Comparison of ENCODE assay signal across 18 cellular contexts in the genomic region with DNA sequence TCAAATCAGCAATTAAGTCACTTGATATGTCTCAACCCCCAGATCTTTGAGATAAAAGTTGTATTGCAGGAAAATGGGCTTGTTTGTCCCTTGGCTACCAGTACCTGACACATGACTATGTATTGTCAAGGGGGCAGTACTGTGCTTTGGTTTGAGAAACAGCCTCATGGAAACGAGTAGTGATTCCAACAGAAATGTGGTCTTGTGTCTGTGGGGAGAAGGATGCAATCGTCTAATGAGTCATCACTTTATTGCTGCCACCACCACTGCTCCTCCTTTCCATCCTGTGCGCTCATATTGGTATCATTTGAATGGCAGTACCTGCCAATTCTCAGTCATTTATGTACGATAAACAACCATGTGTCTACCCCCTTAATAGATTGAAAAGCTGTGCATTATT.
DNase-seq lines count a peak whose midpoint lies in the region; ATAC-seq, FAIRE-seq and TF ChIP-seq lines count a peak whose summit lies in the region.
"Had no signal": no experiment of that assay in that cellular context is flagged by ENCODE, and none has a peak within 500 bp of the region (broad histone marks: within the 10 kb centered on the region; RNA-seq: fewer than 3 reads in every experiment).

No MANE protein-coding gene starts in this region.

- no peaks in the 10 kb centered on the region for H3K9me3 ChIP-seq in K562 (replicated peaks; ENCODE audit: control insufficient read depth, insufficient read depth, low read depth, low read length)
- no peaks in the 10 kb centered on the region for H3K9me3 ChIP-seq in mesenchymal stem cell (ENCODE audit: control insufficient read depth, low read length)
- H3K9me3 ChIP-seq: BLaER1, body of pancreas, prostate gland had no signal

- no peak overlapping the region for H2BK5ac ChIP-seq in mesenchymal stem cell (ENCODE audit: low read depth, low read length, poor library complexity, severe bottlenecking)

- peak; percentile 91 for FAIRE-seq in HTR-8/SVneo (lab: Jason Lieb, UNC)
- no peak for FAIRE-seq in K562 (lab: Jason Lieb, UNC)
- FAIRE-seq: GM12892 had no signal

- no peaks in the 10 kb centered on the region for H3K9me3 Mint-ChIP-seq in natural killer cell treated with Interleukin-12 subunit alpha and Interleukin-12 subunit beta and Interleukin-15 and Interleukin-18, amount 100 ng/mL, for 72 hours
- no peaks in the 10 kb centered on the region for H3K9me3 Mint-ChIP-seq in activated T-cell treated with anti-CD3 and anti-CD28 coated beads, Interleukin-2, amount 50 U/mL, for 72 hours
- H3K9me3 Mint-ChIP-seq: activated CD8-positive, alpha-beta T cell treated with anti-CD3 and anti-CD28 coated beads for 36 hours; type B pancreatic cell had no signal

- H3K27me3 ChIP-seq in BJ (ENCODE audit: control insufficient read depth, insufficient read depth, low read length) (peaks cover 18% of the 10 kb centered on the region), K562 (ENCODE audit: control insufficient read depth in 2 of 2, insufficient read depth in 2 of 2, low read length in 2 of 2) (no peaks in the 10 kb centered on the region), mesenchymal stem cell (ENCODE audit: control insufficient read depth in 1 of 2, insufficient read depth in 1 of 2, low read length in 2 of 2) (peaks cover 0 to 53% of the 10 kb centered on the region in 2 experiments)
- H3K27me3 ChIP-seq: BLaER1, body of pancreas had no signal

- no peak overlapping the region for H2AK5ac ChIP-seq in mesenchymal stem cell (ENCODE audit: low read length, severe bottlenecking)

- H3K4ac ChIP-seq in mesenchymal stem cell (ENCODE audit: low read depth in 1 of 2, low read length in 2 of 2) = no peak overlapping the region

- H3K36me3 Mint-ChIP-seq in natural killer cell treated with Interleukin-12 subunit alpha and Interleukin-12 subunit beta and Interleukin-15 and Interleukin-18, amount 100 ng/mL, for 72 hours = no peaks in the 10 kb centered on the region
- H3K36me3 Mint-ChIP-seq in activated T-cell treated with anti-CD3 and anti-CD28 coated beads, Interleukin-2, amount 50 U/mL, for 72 hours (ENCODE audit: insufficient read depth in 2 of 2) = no peaks in the 10 kb centered on the region
- H3K36me3 Mint-ChIP-seq: type B pancreatic cell had no signal

- no peak overlapping the region for H2BK120ac ChIP-seq in mesenchymal stem cell (ENCODE audit: low read depth, low read length)

- no peak overlapping the region for H3K14ac ChIP-seq in mesenchymal stem cell (ENCODE audit: low read length in 2 of 2)

- H3K18ac ChIP-seq in mesenchymal stem cell (ENCODE audit: low read depth in 1 of 2, low read length in 2 of 2) = no peak overlapping the region

- no peak overlapping the region for H3K27ac ChIP-seq in K562 (ENCODE audit: extremely low read depth, low read depth, low read length)
- no peak overlapping the region for H3K27ac ChIP-seq in mesenchymal stem cell (ENCODE audit: low read length, poor library complexity, severe bottlenecking)
- H3K27ac ChIP-seq: BLaER1, body of pancreas, prostate gland had no signal

- ATAC-seq in K562 = no peak
- ATAC-seq in natural killer cell treated with Interleukin-12 subunit alpha and Interleukin-12 subunit beta and Interleukin-15 and Interleukin-18, amount 100 ng/mL, for 72 hours = no peak
- ATAC-seq in activated T-cell treated with anti-CD3 and anti-CD28 coated beads, Interleukin-2, amount 50 U/mL, for 72 hours (replicated peaks in 1 of 2) = no peak
- ATAC-seq: activated CD8-positive, alpha-beta T cell treated with anti-CD3 and anti-CD28 coated beads for 36 hours; body of pancreas had no signal

- no peak overlapping the region for H2BK12ac ChIP-seq in mesenchymal stem cell (ENCODE audit: low read length in 2 of 2)

- H3K4me1 ChIP-seq in K562 (replicated peaks in 1 of 2; ENCODE audit: control insufficient read depth in 2 of 2, insufficient read depth in 2 of 2, low read length in 2 of 2) (peaks cover 0 to 5% of the 10 kb centered on the region in 2 experiments; a peak in 1 of 5 replicates), mesenchymal stem cell (ENCODE audit: control insufficient read depth, insufficient read depth, low read depth, low read length) (peaks cover 6% of the 10 kb centered on the region)
- H3K4me1 ChIP-seq: prostate gland had no signal

- H3K9me1 ChIP-seq in K562 (ENCODE audit: control insufficient read depth, insufficient read depth, low read length) = no peaks in the 10 kb centered on the region

- H4K91ac ChIP-seq in mesenchymal stem cell (ENCODE audit: low read length) = no peak overlapping the region

- no peak for TF ChIP-seq RAD21 in K562 (CRISPR knock-in tag; conservative IDR thresholded peaks at IDR 0.05 in 1 of 2, IDR thresholded peaks at IDR 0.05 in 1 of 2)

- H3K27me3 Mint-ChIP-seq in natural killer cell treated with Interleukin-12 subunit alpha and Interleukin-12 subunit beta and Interleukin-15 and Interleukin-18, amount 100 ng/mL, for 72 hours = peaks cover 3 to 5% of the 10 kb centered on the region in 2 donors
- H3K27me3 Mint-ChIP-seq in activated T-cell treated with anti-CD3 and anti-CD28 coated beads, Interleukin-2, amount 50 U/mL, for 72 hours (ENCODE audit: low read depth) = peaks cover 15% of the 10 kb centered on the region
- H3K27me3 Mint-ChIP-seq: type B pancreatic cell had no signal

- H3K23ac ChIP-seq in mesenchymal stem cell (ENCODE audit: low read length in 2 of 2) = no peak overlapping the region

- no peaks in the 10 kb centered on the region for H3K4me1 Mint-ChIP-seq in natural killer cell treated with Interleukin-12 subunit alpha and Interleukin-12 subunit beta and Interleukin-15 and Interleukin-18, amount 100 ng/mL, for 72 hours (ENCODE audit: low read depth in 2 of 2)
- no peaks in the 10 kb centered on the region for H3K4me1 Mint-ChIP-seq in activated T-cell treated with anti-CD3 and anti-CD28 coated beads, Interleukin-2, amount 50 U/mL, for 72 hours (ENCODE audit: low read depth)

- no peak overlapping the region for H2AFZ ChIP-seq in K562 (ENCODE audit: low read depth, low read length)
- no peak overlapping the region for H2AFZ ChIP-seq in mesenchymal stem cell (ENCODE audit: low read depth, low read length)

- 13% methylated on average over 3 of the region's 4 CpGs for WGBS in K562 (ENCODE audit: insufficient coverage, low coverage, missing lambda C conversion rate)
- WGBS in mesenchymal stem cell = 25% methylated on average over 4 of the region's 4 CpGs

- no TSS peak for BruUV-seq in K562 (replicated peaks; lab: Mats Ljungman, UMichigan)

- in situ Hi-C loops in K562 (cut with MboI) = no loop called here

- H2BK15ac ChIP-seq in mesenchymal stem cell (ENCODE audit: low read depth, poor library complexity, severe bottlenecking) = no peak overlapping the region

- DNase-seq in BJ (ENCODE audit: low read depth) = peak; percentile 20
- no peak for DNase-seq in HTR-8/SVneo (ENCODE audit: insufficient read length, low spot score)
- no peak for DNase-seq in K562 (ENCODE audit: extremely low read depth in 1 of 4, low spot score in 3 of 4)
- peak; percentile 88 for DNase-seq in mesenchymal stem cell
- no peak for DNase-seq in NK-92 treated with Interleukin-12 subunit alpha and Interleukin-12 subunit beta, amount 100 ng/mL, for 24 hours (lab: John Stamatoyannopoulos, UW)
- DNase-seq in natural killer cell treated with Interleukin-12 subunit alpha and Interleukin-12 subunit beta and Interleukin-15 and Interleukin-18, amount 100 ng/mL, for 72 hours (ENCODE audit: low spot score) = no peak
- DNase-seq in activated T-cell treated with anti-CD3 and anti-CD28 coated beads, Interleukin-2, amount 50 U/mL, for 72 hours = no peak
- DNase-seq in SIG-M5 (lab: John Stamatoyannopoulos, UW) = no peak
- DNase-seq: activated CD8-positive, alpha-beta T cell treated with anti-CD3 and anti-CD28 coated beads for 36 hours; body of pancreas; effector memory CD4-positive, alpha-beta T cell; NCI-H187; stimulated activated CD8-positive, alpha-beta memory T cell treated with anti-CD3 and anti-CD28 coated beads, Interleukin-4, amount 100 ng/mL, for 48 hours; T-helper 9 cell had no signal

- H3K4me3 Mint-ChIP-seq in natural killer cell treated with Interleukin-12 subunit alpha and Interleukin-12 subunit beta and Interleukin-15 and Interleukin-18, amount 100 ng/mL, for 72 hours = no peak overlapping the region
- H3K4me3 Mint-ChIP-seq in activated T-cell treated with anti-CD3 and anti-CD28 coated beads, Interleukin-2, amount 50 U/mL, for 72 hours = no peak overlapping the region
- H3K4me3 Mint-ChIP-seq: activated CD8-positive, alpha-beta T cell treated with anti-CD3 and anti-CD28 coated beads for 36 hours; type B pancreatic cell had no signal

- H3K9ac ChIP-seq in K562 (ENCODE audit: insufficient read depth in 1 of 2, low read depth in 2 of 2, low read length in 2 of 2) (no peak overlapping the region), mesenchymal stem cell (ENCODE audit: low read length) (no peak overlapping the region)
- H3K9ac ChIP-seq: BLaER1 had no signal

- CTCF ChIA-PET in BJ (lab: Yijun Ruan, JAX) (no interaction called here), K562 (lab: Yijun Ruan, JAX; ENCODE audit: low intra/inter-chr PET ratio) (no interaction called here)

- H3K36me3 ChIP-seq in BJ (ENCODE audit: control insufficient read depth, insufficient read depth, low read length) (no peaks in the 10 kb centered on the region), K562 (ENCODE audit: control insufficient read depth, insufficient read depth, low read length) (no peaks in the 10 kb centered on the region), mesenchymal stem cell (ENCODE audit: control insufficient read depth in 1 of 2, insufficient read depth in 2 of 2, low read depth in 1 of 2, low read length in 2 of 2) (no peaks in the 10 kb centered on the region)
- H3K36me3 ChIP-seq: BLaER1, prostate gland had no signal

- no peak overlapping the region for H4K8ac ChIP-seq in mesenchymal stem cell (ENCODE audit: low read length)

- TF ChIP-seq EP300 in K562 (IDR thresholded peaks at IDR 0.05; ENCODE audit: low read length) = no peak

- no peak overlapping the region for H3K27ac Mint-ChIP-seq in natural killer cell treated with Interleukin-12 subunit alpha and Interleukin-12 subunit beta and Interleukin-15 and Interleukin-18, amount 100 ng/mL, for 72 hours
- no peak overlapping the region for H3K27ac Mint-ChIP-seq in activated T-cell treated with anti-CD3 and anti-CD28 coated beads, Interleukin-2, amount 50 U/mL, for 72 hours
- H3K27ac Mint-ChIP-seq: activated CD8-positive, alpha-beta T cell treated with anti-CD3 and anti-CD28 coated beads for 36 hours; type B pancreatic cell had no signal

- intact Hi-C loops in K562 (cut with micrococcal nuclease) = no loop called here

- H3K79me1 ChIP-seq in mesenchymal stem cell (replicated peaks; ENCODE audit: low read length, poor library complexity, severe bottlenecking) = no peaks in the 10 kb centered on the region

- H4K20me1 ChIP-seq in K562 (replicated peaks; ENCODE audit: control insufficient read depth, insufficient read depth, low read length) = no peaks in the 10 kb centered on the region
- H4K20me1 ChIP-seq: BLaER1 had no signal

- H3K4me3 ChIP-seq in BJ (ENCODE audit: low read depth, low read length) (no peak overlapping the region), K562 (no peak overlapping the region), mesenchymal stem cell (ENCODE audit: insufficient read depth in 1 of 2, low read depth in 1 of 2, low read length in 2 of 2) (no peak overlapping the region)
- H3K4me3 ChIP-seq: BLaER1, body of pancreas, prostate gland had no signal

- TF ChIP-seq POLR2A in K562 (conservative IDR thresholded peaks at IDR 0.05) = no peak

- POLR2A ChIA-PET in BJ (lab: Charles Lee) = no interaction called here
- POLR2A ChIA-PET in K562 (lab: Yijun Ruan, JAX) = no interaction called here

- H3K79me2 ChIP-seq in K562 (ENCODE audit: control insufficient read depth, insufficient read depth, low read length) = no peaks in the 10 kb centered on the region

- TF ChIP-seq CTCF in BJ (IDR thresholded peaks at IDR 0.05; ENCODE audit: insufficient read depth, low read depth, low read length) = no peak
- no peak for TF ChIP-seq CTCF in K562 (IDR thresholded peaks at IDR 0.05 in 2 of 3, conservative IDR thresholded peaks at IDR 0.05 in 1 of 3; ENCODE audit: insufficient read depth in 2 of 3, low read depth in 1 of 3, low read length in 3 of 3)

- H3K4me2 ChIP-seq in K562 (ENCODE audit: insufficient read depth, low read length) (no peak overlapping the region), mesenchymal stem cell (ENCODE audit: low read length, poor library complexity, severe bottlenecking) (no peak overlapping the region)
- H3K4me2 ChIP-seq: BLaER1 had no signal

Comparison
In these comparisons a context has a peak if more than half of its experiments do, and no peak if none do; other contexts are left out.
1. DNase-seq: peak in BJ (single experiment) and mesenchymal stem cell (single experiment); none in HTR-8/SVneo (single experiment), K562 (0 of 4), NK-92 treated with Interleukin-12 subunit alpha and Interleukin-12 subunit beta, amount 100 ng/mL, for 24 hours (single experiment), natural killer cell treated with Interleukin-12 subunit alpha and Interleukin-12 subunit beta and Interleukin-15 and Interleukin-18, amount 100 ng/mL, for 72 hours (single experiment), activated T-cell treated with anti-CD3 and anti-CD28 coated beads, Interleukin-2, amount 50 U/mL, for 72 hours (0 of 2) and SIG-M5 (single experiment).